8 cellular contexts compared by ENCODE assay signal in genomic region chr18:53380063-53380639, GRCh38.
DNase-seq lines count a peak whose midpoint lies in the region; ATAC-seq, FAIRE-seq and TF ChIP-seq lines count a peak whose summit lies in the region.

No MANE protein-coding gene starts in this region.

- POLR2A ChIA-PET in GM10248 (lab: Yijun Ruan, JAX), result no interaction called here

- CTCF ChIA-PET in GM10248 (lab: Yijun Ruan, JAX), result interaction anchor here (0.8 to 1.9 kb wide), 6 partner anchors 10 to 1759 kb away, joined by 3 to 5 read pairs (median 4); no protein-coding TSS in a partner anchor

- peak; percentile 14 for DNase-seq in GM10248 (ENCODE audit: extremely low spot score)
- peak; percentile 80 for DNase-seq in OCI-M1 (lab: John Stamatoyannopoulos, UW)
- peak; percentile 25 for DNase-seq in glomerular endothelial cell (ENCODE audit: extremely low read depth, low read depth, low spot score)
- DNase-seq in urothelium cell line (ENCODE audit: low spot score), result peak; percentile 2
- no peak for DNase-seq in stimulated activated naive CD4-positive, alpha-beta T cell (lab: John Stamatoyannopoulos, UW)
- DNase-seq in islet precursor cell, result no peak
- DNase-seq in GF-D8 (lab: John Stamatoyannopoulos, UW), result no peak

- peak; percentile 41 for TF ChIP-seq CTCF in GM10248 (IDR thresholded peaks at IDR 0.05; ENCODE audit: control extremely low read depth, extremely low read depth, low read depth, missing control alignments)

- peak; percentile 85 for ATAC-seq in HG03354 (IDR thresholded peaks at IDR 0.05; ENCODE audit: poor library complexity, severe bottlenecking, unreplicated experiment)

- no peak for FAIRE-seq in urothelium cell line (lab: Jason Lieb, UNC)

Comparison
In these comparisons a context has a peak if more than half of its experiments do, and no peak if none do; other contexts are left out.
1. DNase-seq: peak in GM10248 (single experiment), OCI-M1 (single experiment), glomerular endothelial cell (single experiment) and urothelium cell line (single experiment); none in stimulated activated naive CD4-positive, alpha-beta T cell (0 of 6), islet precursor cell (single experiment) and GF-D8 (single experiment).